In the genomic region with DNA sequence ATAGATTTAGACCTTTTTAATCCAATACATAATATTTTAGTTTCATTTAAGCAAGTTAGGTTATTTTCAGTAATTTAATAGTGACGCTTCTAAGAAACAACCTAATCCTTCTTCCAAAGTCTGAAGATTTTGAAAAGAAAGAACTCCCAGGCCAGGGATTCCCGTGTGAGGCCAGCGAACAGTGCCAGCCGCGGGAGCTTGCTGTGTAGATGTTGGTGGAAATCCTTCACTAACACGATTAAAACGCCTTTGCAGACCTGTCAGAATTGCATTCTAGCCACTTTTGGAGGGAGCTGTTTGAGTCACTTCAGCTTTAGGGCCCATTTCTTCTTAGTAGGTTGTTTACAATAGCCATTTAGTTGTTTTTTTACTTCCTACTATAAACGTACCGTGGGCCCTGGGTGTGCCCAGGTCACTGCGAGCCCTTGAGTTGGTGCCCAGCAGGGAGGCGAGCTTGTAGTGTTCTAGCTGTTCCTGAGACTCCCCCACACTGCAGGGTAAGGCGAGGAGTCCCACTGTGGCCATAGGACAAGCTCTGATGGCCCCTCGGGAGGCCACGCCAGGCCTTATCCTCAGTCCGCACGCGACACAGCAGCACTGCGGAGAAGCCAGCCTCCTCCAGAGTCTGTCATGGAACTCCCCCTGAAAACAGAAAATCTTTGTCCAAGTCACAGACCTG, we compare ENCODE assay signal across 21 cellular contexts. TPM values are rescaled to one million over a fixed set of nuclear protein-coding genes. Genes with fewer than 3 reads are reported as not detected.
A peak's percentile ranks its signal among the peaks of the same experiment; 100 is the strongest.
DNase-seq lines count a peak whose midpoint lies in the region; TF ChIP-seq lines count a peak whose summit lies in the region.
"Had no signal": no experiment of that assay in that cellular context is flagged by ENCODE, and none has a peak within 500 bp of the region (broad histone marks: within the 10 kb centered on the region; RNA-seq: fewer than 3 reads in every experiment).

No MANE protein-coding gene starts in this region.

- DNase-seq in activated effector memory CD4-positive, alpha-beta T cell treated with anti-CD3 and anti-CD28 coated beads, Interleukin-2, amount 50 U/mL, for 16 hours: peak; percentile 54
- DNase-seq in activated effector memory CD4-positive, alpha-beta T cell treated with Interleukin-2 at 50 U/mL for 16 hours: no peak
- DNase-seq in fibroblast of peridontal ligament (ENCODE audit: extremely low read depth): peak; percentile 8
- no peak for DNase-seq in osteoblast (ENCODE audit: insufficient read length, low spot score, missing footprints)
- no peak for DNase-seq in thyroid gland
- no peak for DNase-seq in stimulated activated CD4-positive, alpha-beta T cell treated with anti-CD3 and anti-CD28 coated beads, Interleukin-12 subunit alpha, Interleukin-12 subunit beta, amount 100 ng/mL, for 4 hours
- DNase-seq in mucosa of gallbladder (ENCODE audit: low spot score): no peak
- no peak for DNase-seq in NCI-H2171 (lab: John Stamatoyannopoulos, UW)
- DNase-seq: activated CD4-positive, alpha-beta T cell treated with anti-CD3 and anti-CD28 coated beads, Interleukin-2, amount 50 U/mL, for 1 hour; activated gamma-delta T cell treated with Interleukin-2 at 50 U/mL for 16 hours; central memory CD4-positive, alpha-beta T cell; effector CD8-positive, alpha-beta T cell; GOT3; Kasumi-1; NCI-H1092 treated with DMSO at 0.1 percent for 48 hours; NCI-H446 treated with DMSO at 0.1 percent for 48 hours; retina; stimulated activated CD4-positive, alpha-beta T cell treated with anti-CD3 and anti-CD28 coated beads, Interleukin-2, amount 100 ng/mL, for 24 hours; stimulated activated naive CD4-positive, alpha-beta T cell treated with Interleukin-2 at 50 U/mL for 16 hours; SW 1271 had no signal

- no peaks in the 10 kb centered on the region for H3K9me3 ChIP-seq in osteoblast (ENCODE audit: low read depth, low read length)
- H3K9me3 ChIP-seq in thyroid gland: no peaks in the 10 kb centered on the region
- H3K9me3 ChIP-seq: adrenal gland had no signal

- peak overlapping the region; percentile 3 for H3K27ac ChIP-seq in osteoblast (ENCODE audit: low read depth, low read length)
- H3K27ac ChIP-seq in thyroid gland: peak overlapping the region in 2 of 3 donors; percentile 24 to 39
- H3K27ac ChIP-seq: adrenal gland had no signal

- peaks cover 6% of the 10 kb centered on the region for H4K20me1 ChIP-seq in osteoblast (ENCODE audit: insufficient read depth, low read length)

- no peaks in the 10 kb centered on the region for H3K27me3 ChIP-seq in osteoblast (ENCODE audit: insufficient read depth, low read length)
- H3K27me3 ChIP-seq in thyroid gland: no peaks in the 10 kb centered on the region
- H3K27me3 ChIP-seq: adrenal gland had no signal

- 82 to 86% methylated on average over 18 of the region's 18 CpGs for WGBS in thyroid gland, 2 donors

- no peak overlapping the region for H2AFZ ChIP-seq in osteoblast (ENCODE audit: low read length)

- H3K4me3 ChIP-seq in osteoblast (ENCODE audit: insufficient read depth, low read length) (no peak overlapping the region), thyroid gland (replicated peaks in 1 of 3) (no peak overlapping the region)
- H3K4me3 ChIP-seq: adrenal gland had no signal

- H3K4me2 ChIP-seq in osteoblast (ENCODE audit: insufficient read depth, low read length): peak overlapping the region; percentile 37

- intact Hi-C loops in thyroid gland (cut with DNase I): no loop called here

- H3K36me3 ChIP-seq in osteoblast (ENCODE audit: insufficient read depth, low read length) (peaks cover 26% of the 10 kb centered on the region), thyroid gland (peaks cover under 1 to 3% of the 10 kb centered on the region in 2 donors)

- TF ChIP-seq CTCF in osteoblast (IDR thresholded peaks at IDR 0.05; ENCODE audit: extremely low read depth, low read depth, low read length): no peak
- TF ChIP-seq CTCF in thyroid gland (IDR thresholded peaks at IDR 0.05): no peak

- peaks cover 34% of the 10 kb centered on the region for H3K4me1 ChIP-seq in osteoblast (ENCODE audit: insufficient read depth, low read length)
- peaks cover 43 to 48% of the 10 kb centered on the region in 2 donors for H3K4me1 ChIP-seq in thyroid gland

- peaks cover 91% of the 10 kb centered on the region for H3K79me2 ChIP-seq in osteoblast (ENCODE audit: insufficient read depth, low read length)

- no peak for TF ChIP-seq POLR2A in thyroid gland (IDR thresholded peaks at IDR 0.05)

RNA-seq across cellular contexts. Expression of gene PPP2R2D, which starts 32.3 kb away (rescaled TPM):
- total RNA-seq in osteoblast (23.9 and 30.1 TPM in 2 replicates), thyroid gland (10 to 100 TPM; 32.3 to 38.7 (median 33.9) TPM), mucosa of gallbladder (28.1 TPM)

RNA-seq across cellular contexts. Expression of gene BNIP3, which starts 48.6 kb away (rescaled TPM):
- total RNA-seq in osteoblast (53.0 and 112 TPM in 2 replicates), thyroid gland (100 to 1,000 TPM in 2 of 4 donors, 10 to 100 TPM in 2; 54.4 to 124 (median 90.2) TPM), mucosa of gallbladder (71.5 TPM)

Comparison
In these comparisons a context has a peak if more than half of its experiments do, and no peak if none do; other contexts are left out.
1. DNase-seq: peak in activated effector memory CD4-positive, alpha-beta T cell treated with anti-CD3 and anti-CD28 coated beads, Interleukin-2, amount 50 U/mL, for 16 hours (single experiment) and fibroblast of peridontal ligament (single experiment); none in activated effector memory CD4-positive, alpha-beta T cell treated with Interleukin-2 at 50 U/mL for 16 hours (single experiment), osteoblast (single experiment), thyroid gland (0 of 2), stimulated activated CD4-positive, alpha-beta T cell treated with anti-CD3 and anti-CD28 coated beads, Interleukin-12 subunit alpha, Interleukin-12 subunit beta, amount 100 ng/mL, for 4 hours (single experiment), mucosa of gallbladder (single experiment) and NCI-H2171 (single experiment).